In the genomic region with DNA sequence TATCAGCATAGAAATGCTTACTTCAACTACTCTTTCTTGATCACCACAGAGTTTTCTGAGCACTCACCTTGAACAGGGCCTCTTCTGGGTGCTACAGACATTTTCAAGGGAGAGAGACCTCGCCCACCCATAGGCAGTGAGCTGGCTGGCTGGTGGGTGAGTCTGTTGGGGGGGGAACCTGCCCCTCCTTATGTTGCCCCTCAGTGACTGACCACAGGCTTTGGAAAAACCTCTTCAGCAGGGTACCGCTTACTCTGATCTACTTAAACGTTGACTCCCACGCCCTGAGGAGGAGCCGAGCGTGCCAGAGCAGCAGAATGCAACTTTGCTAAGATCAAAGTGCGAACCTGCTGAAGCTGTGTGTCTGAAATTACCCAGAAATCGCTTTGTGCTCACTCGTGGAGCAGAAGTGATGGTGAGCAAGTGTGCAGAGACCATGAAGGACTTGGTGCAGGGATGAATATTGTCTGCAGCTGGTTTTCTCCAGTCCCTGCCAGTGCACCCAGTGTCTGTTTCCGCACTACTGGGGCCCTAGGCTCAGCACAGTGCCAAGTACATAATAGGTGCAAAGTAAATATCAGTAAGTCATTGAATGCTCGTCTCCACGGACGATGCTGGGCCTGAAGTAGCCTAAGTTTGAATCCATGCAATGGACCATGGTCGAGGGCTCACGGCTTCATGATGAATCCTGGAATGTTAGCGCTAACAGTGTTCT, we compare ENCODE assay signal across 2 cellular contexts.
A peak's percentile ranks its signal among the peaks of the same experiment; 100 is the strongest.
TF ChIP-seq lines count a peak whose summit lies in the region.

No MANE protein-coding gene starts in this region.

TF ChIP-seq in GM12878, 131 proteins besides CTCF, POLR2A, EP300 and RAD21 (continued from another document and continues in another):
- TF ChIP-seq, protein P1, sequence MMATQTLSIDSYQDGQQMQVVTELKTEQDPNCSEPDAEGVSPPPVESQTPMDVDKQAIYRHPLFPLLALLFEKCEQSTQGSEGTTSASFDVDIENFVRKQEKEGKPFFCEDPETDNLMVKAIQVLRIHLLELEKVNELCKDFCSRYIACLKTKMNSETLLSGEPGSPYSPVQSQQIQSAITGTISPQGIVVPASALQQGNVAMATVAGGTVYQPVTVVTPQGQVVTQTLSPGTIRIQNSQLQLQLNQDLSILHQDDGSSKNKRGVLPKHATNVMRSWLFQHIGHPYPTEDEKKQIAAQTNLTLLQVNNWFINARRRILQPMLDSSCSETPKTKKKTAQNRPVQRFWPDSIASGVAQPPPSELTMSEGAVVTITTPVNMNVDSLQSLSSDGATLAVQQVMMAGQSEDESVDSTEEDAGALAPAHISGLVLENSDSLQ (IDR thresholded peaks at IDR 0.05): no peak
- TF ChIP-seq, protein P2, sequence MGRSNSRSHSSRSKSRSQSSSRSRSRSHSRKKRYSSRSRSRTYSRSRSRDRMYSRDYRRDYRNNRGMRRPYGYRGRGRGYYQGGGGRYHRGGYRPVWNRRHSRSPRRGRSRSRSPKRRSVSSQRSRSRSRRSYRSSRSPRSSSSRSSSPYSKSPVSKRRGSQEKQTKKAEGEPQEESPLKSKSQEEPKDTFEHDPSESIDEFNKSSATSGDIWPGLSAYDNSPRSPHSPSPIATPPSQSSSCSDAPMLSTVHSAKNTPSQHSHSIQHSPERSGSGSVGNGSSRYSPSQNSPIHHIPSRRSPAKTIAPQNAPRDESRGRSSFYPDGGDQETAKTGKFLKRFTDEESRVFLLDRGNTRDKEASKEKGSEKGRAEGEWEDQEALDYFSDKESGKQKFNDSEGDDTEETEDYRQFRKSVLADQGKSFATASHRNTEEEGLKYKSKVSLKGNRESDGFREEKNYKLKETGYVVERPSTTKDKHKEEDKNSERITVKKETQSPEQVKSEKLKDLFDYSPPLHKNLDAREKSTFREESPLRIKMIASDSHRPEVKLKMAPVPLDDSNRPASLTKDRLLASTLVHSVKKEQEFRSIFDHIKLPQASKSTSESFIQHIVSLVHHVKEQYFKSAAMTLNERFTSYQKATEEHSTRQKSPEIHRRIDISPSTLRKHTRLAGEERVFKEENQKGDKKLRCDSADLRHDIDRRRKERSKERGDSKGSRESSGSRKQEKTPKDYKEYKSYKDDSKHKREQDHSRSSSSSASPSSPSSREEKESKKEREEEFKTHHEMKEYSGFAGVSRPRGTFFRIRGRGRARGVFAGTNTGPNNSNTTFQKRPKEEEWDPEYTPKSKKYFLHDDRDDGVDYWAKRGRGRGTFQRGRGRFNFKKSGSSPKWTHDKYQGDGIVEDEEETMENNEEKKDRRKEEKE (IDR thresholded peaks at IDR 0.05): 0 out of 2 replicates have a peak, but pooled peaks have one; percentile 19
- TF ChIP-seq, protein P3, sequence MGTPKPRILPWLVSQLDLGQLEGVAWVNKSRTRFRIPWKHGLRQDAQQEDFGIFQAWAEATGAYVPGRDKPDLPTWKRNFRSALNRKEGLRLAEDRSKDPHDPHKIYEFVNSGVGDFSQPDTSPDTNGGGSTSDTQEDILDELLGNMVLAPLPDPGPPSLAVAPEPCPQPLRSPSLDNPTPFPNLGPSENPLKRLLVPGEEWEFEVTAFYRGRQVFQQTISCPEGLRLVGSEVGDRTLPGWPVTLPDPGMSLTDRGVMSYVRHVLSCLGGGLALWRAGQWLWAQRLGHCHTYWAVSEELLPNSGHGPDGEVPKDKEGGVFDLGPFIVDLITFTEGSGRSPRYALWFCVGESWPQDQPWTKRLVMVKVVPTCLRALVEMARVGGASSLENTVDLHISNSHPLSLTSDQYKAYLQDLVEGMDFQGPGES (IDR thresholded peaks at IDR 0.05): no peak
- TF ChIP-seq PML (IDR thresholded peaks at IDR 0.05; ENCODE audit: low read length): no peak
- TF ChIP-seq RCOR1 (conservative IDR thresholded peaks at IDR 0.05; ENCODE audit: low read depth, low read length): no peak
- TF ChIP-seq PAX8 (IDR thresholded peaks at IDR 0.05): no peak
- TF ChIP-seq STAT3 (IDR thresholded peaks at IDR 0.05; ENCODE audit: low read depth, low read length): no peak
- no peak for TF ChIP-seq JUND (IDR thresholded peaks at IDR 0.05; ENCODE audit: low read depth, low read length)
- TF ChIP-seq, protein P4, sequence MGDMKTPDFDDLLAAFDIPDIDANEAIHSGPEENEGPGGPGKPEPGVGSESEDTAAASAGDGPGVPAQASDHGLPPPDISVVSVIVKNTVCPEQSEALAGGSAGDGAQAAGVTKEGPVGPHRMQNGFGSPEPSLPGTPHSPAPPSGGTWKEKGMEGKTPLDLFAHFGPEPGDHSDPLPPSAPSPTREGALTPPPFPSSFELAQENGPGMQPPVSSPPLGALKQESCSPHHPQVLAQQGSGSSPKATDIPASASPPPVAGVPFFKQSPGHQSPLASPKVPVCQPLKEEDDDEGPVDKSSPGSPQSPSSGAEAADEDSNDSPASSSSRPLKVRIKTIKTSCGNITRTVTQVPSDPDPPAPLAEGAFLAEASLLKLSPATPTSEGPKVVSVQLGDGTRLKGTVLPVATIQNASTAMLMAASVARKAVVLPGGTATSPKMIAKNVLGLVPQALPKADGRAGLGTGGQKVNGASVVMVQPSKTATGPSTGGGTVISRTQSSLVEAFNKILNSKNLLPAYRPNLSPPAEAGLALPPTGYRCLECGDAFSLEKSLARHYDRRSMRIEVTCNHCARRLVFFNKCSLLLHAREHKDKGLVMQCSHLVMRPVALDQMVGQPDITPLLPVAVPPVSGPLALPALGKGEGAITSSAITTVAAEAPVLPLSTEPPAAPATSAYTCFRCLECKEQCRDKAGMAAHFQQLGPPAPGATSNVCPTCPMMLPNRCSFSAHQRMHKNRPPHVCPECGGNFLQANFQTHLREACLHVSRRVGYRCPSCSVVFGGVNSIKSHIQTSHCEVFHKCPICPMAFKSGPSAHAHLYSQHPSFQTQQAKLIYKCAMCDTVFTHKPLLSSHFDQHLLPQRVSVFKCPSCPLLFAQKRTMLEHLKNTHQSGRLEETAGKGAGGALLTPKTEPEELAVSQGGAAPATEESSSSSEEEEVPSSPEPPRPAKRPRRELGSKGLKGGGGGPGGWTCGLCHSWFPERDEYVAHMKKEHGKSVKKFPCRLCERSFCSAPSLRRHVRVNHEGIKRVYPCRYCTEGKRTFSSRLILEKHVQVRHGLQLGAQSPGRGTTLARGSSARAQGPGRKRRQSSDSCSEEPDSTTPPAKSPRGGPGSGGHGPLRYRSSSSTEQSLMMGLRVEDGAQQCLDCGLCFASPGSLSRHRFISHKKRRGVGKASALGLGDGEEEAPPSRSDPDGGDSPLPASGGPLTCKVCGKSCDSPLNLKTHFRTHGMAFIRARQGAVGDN (IDR thresholded peaks at IDR 0.05): peak; percentile 28; the same call in 1 of the 2 replicates
- TF ChIP-seq CBX5 (IDR thresholded peaks at IDR 0.05; ENCODE audit: low read depth): no peak
- no peak for TF ChIP-seq TCF7 (IDR thresholded peaks at IDR 0.05; ENCODE audit: borderline replicate concordance)
- no peak for TF ChIP-seq NFXL1 (IDR thresholded peaks at IDR 0.05; ENCODE audit: borderline replicate concordance)
- TF ChIP-seq, protein P5, sequence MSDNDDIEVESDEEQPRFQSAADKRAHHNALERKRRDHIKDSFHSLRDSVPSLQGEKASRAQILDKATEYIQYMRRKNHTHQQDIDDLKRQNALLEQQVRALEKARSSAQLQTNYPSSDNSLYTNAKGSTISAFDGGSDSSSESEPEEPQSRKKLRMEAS (IDR thresholded peaks at IDR 0.05; ENCODE audit: low read depth, low read length): no peak

TF ChIP-seq in GM23338, 12 proteins besides CTCF, POLR2A, EP300 and RAD21 (continued from another document):
- TF ChIP-seq, protein P6, sequence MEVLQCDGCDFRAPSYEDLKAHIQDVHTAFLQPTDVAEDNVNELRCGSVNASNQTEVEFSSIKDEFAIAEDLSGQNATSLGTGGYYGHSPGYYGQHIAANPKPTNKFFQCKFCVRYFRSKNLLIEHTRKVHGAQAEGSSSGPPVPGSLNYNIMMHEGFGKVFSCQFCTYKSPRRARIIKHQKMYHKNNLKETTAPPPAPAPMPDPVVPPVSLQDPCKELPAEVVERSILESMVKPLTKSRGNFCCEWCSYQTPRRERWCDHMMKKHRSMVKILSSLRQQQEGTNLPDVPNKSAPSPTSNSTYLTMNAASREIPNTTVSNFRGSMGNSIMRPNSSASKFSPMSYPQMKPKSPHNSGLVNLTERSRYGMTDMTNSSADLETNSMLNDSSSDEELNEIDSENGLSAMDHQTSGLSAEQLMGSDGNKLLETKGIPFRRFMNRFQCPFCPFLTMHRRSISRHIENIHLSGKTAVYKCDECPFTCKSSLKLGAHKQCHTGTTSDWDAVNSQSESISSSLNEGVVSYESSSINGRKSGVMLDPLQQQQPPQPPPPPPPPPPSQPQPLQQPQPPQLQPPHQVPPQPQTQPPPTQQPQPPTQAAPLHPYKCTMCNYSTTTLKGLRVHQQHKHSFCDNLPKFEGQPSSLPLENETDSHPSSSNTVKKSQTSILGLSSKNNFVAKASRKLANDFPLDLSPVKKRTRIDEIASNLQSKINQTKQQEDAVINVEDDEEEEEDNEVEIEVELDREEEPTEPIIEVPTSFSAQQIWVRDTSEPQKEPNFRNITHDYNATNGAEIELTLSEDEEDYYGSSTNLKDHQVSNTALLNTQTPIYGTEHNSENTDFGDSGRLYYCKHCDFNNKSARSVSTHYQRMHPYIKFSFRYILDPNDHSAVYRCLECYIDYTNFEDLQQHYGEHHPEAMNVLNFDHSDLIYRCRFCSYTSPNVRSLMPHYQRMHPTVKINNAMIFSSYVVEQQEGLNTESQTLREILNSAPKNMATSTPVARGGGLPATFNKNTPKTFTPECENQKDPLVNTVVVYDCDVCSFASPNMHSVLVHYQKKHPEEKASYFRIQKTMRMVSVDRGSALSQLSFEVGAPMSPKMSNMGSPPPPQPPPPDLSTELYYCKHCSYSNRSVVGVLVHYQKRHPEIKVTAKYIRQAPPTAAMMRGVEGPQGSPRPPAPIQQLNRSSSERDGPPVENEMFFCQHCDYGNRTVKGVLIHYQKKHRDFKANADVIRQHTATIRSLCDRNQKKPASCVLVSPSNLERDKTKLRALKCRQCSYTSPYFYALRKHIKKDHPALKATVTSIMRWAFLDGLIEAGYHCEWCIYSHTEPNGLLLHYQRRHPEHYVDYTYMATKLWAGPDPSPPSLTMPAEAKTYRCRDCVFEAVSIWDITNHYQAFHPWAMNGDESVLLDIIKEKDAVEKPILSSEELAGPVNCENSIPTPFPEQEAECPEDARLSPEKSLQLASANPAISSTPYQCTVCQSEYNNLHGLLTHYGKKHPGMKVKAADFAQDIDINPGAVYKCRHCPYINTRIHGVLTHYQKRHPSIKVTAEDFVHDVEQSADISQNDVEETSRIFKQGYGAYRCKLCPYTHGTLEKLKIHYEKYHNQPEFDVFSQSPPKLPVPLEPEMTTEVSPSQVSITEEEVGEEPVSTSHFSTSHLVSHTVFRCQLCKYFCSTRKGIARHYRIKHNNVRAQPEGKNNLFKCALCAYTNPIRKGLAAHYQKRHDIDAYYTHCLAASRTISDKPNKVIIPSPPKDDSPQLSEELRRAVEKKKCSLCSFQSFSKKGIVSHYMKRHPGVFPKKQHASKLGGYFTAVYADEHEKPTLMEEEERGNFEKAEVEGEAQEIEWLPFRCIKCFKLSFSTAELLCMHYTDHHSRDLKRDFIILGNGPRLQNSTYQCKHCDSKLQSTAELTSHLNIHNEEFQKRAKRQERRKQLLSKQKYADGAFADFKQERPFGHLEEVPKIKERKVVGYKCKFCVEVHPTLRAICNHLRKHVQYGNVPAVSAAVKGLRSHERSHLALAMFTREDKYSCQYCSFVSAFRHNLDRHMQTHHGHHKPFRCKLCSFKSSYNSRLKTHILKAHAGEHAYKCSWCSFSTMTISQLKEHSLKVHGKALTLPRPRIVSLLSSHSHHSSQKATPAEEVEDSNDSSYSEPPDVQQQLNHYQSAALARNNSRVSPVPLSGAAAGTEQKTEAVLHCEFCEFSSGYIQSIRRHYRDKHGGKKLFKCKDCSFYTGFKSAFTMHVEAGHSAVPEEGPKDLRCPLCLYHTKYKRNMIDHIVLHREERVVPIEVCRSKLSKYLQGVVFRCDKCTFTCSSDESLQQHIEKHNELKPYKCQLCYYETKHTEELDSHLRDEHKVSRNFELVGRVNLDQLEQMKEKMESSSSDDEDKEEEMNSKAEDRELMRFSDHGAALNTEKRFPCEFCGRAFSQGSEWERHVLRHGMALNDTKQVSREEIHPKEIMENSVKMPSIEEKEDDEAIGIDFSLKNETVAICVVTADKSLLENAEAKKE (CRISPR knock-in tag; IDR thresholded peaks at IDR 0.05): no peak
- no peak for TF ChIP-seq EZH2phosphoT487 (IDR thresholded peaks at IDR 0.05; ENCODE audit: unreplicated experiment)
- TF ChIP-seq STAT1 (IDR thresholded peaks at IDR 0.05; ENCODE audit: unreplicated experiment): no peak
- TF ChIP-seq, protein P7, sequence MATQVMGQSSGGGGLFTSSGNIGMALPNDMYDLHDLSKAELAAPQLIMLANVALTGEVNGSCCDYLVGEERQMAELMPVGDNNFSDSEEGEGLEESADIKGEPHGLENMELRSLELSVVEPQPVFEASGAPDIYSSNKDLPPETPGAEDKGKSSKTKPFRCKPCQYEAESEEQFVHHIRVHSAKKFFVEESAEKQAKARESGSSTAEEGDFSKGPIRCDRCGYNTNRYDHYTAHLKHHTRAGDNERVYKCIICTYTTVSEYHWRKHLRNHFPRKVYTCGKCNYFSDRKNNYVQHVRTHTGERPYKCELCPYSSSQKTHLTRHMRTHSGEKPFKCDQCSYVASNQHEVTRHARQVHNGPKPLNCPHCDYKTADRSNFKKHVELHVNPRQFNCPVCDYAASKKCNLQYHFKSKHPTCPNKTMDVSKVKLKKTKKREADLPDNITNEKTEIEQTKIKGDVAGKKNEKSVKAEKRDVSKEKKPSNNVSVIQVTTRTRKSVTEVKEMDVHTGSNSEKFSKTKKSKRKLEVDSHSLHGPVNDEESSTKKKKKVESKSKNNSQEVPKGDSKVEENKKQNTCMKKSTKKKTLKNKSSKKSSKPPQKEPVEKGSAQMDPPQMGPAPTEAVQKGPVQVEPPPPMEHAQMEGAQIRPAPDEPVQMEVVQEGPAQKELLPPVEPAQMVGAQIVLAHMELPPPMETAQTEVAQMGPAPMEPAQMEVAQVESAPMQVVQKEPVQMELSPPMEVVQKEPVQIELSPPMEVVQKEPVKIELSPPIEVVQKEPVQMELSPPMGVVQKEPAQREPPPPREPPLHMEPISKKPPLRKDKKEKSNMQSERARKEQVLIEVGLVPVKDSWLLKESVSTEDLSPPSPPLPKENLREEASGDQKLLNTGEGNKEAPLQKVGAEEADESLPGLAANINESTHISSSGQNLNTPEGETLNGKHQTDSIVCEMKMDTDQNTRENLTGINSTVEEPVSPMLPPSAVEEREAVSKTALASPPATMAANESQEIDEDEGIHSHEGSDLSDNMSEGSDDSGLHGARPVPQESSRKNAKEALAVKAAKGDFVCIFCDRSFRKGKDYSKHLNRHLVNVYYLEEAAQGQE (IDR thresholded peaks at IDR 0.05; ENCODE audit: unreplicated experiment): no peak
- TF ChIP-seq NANOG (IDR thresholded peaks at IDR 0.05; ENCODE audit: borderline replicate concordance): no peak
- no peak for TF ChIP-seq CREB1 (CRISPR knock-in tag; IDR thresholded peaks at IDR 0.05; ENCODE audit: low read depth)
- TF ChIP-seq ZNF331 (CRISPR knock-in tag; IDR thresholded peaks at IDR 0.05; ENCODE audit: low read depth): no peak
